In the genomic region with DNA sequence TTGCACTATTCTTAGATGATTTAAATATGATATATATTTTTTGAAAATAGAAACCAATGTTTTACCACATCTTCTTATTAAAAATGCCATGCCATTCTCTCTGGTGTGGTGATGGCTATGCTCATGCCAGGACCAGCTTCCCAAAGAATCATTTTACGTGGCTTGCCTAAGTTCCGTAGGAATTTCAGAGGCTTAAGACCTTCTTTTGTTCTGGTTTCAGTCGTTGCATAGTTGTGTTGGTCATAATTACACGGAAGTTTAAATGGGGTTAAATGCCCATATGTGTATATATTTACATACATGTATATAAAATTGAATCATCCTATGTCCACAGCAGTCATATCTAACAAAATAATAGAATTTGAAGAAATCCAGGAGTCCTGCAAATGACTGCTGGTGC, we compare ENCODE assay signal across 31 cellular contexts.
DNase-seq lines count a peak whose midpoint lies in the region; ATAC-seq and TF ChIP-seq lines count a peak whose summit lies in the region.
"Had no signal": no experiment of that assay in that cellular context is flagged by ENCODE, and none has a peak within 500 bp of the region (broad histone marks: within the 10 kb centered on the region; RNA-seq: fewer than 3 reads in every experiment).

No MANE protein-coding gene starts in this region.

- peak; percentile 11 to 55 for DNase-seq in SJCRH30
- peak; percentile 52 for DNase-seq in osteoblast (ENCODE audit: insufficient read length, low spot score, missing footprints)
- no peak for DNase-seq in endodermal cell
- DNase-seq: 8988T; ACHN; AML-193; BE2C; C1 segment of cervical spinal cord; Caco-2; Calu3; CD4-positive, alpha-beta memory T cell; CD4-positive, alpha-beta T cell; CD4-positive, CD25-positive, alpha-beta regulatory T cell; CD8-positive, alpha-beta memory T cell; CD8-positive, alpha-beta T cell; COR-L47; DMS 273 treated with DMSO at 0.1 percent for 48 hours; DMS153; DMS53; DMS79; DMS79 treated with DMSO at 0.1 percent for 48 hours; DND-41; EL had no signal

- H3K27me3 ChIP-seq in SJCRH30 (no peaks in the 10 kb centered on the region), osteoblast (ENCODE audit: insufficient read depth, low read length) (no peaks in the 10 kb centered on the region), endodermal cell (ENCODE audit: control insufficient read depth, insufficient read depth, low read length, poor library complexity, severe bottlenecking) (no peaks in the 10 kb centered on the region)
- H3K27me3 ChIP-seq: BE2C; BLaER1; BLaER1 treated with 17β-estradiol and CSF1 and Interleukin-3, amounts not matched to agents 10 nM and 100 nM had no signal

- H3K79me2 ChIP-seq in osteoblast (ENCODE audit: insufficient read depth, low read length) = no peaks in the 10 kb centered on the region

- no peak overlapping the region; the same call in 1 of the 2 replicates for H3K27ac ChIP-seq in SJCRH30
- no peak overlapping the region for H3K27ac ChIP-seq in osteoblast (ENCODE audit: low read depth, low read length)
- no peak overlapping the region for H3K27ac ChIP-seq in endodermal cell (ENCODE audit: low read depth, low read length)
- H3K27ac ChIP-seq: 22Rv1; A549; BLaER1; BLaER1 treated with 17β-estradiol and CSF1 and Interleukin-3, amounts not matched to agents 10 nM and 100 nM; C4-2B had no signal

- 91 to 100% methylated on average over 1 to 3 of the region's 4 CpGs for WGBS in endodermal cell (ENCODE audit: insufficient coverage in 1 of 2, insufficient read length in 1 of 2), 2 experiments

- ATAC-seq in GM21526 (IDR thresholded peaks at IDR 0.05; ENCODE audit: low FRiP score, unreplicated experiment) = no peak
- ATAC-seq: A549; CD8-positive, alpha-beta T cell had no signal

- H3K4me1 Mint-ChIP-seq in endodermal cell = no peaks in the 10 kb centered on the region
- H3K4me1 Mint-ChIP-seq: B cell; CD14-positive monocyte; CD8-positive, alpha-beta memory T cell had no signal

- no peak overlapping the region for H3K4me2 ChIP-seq in osteoblast (ENCODE audit: insufficient read depth, low read length)
- H3K4me2 ChIP-seq: A549; BLaER1; BLaER1 treated with 17β-estradiol and CSF1 and Interleukin-3, amounts not matched to agents 10 nM and 100 nM had no signal

- no peaks in the 10 kb centered on the region for H4K20me1 ChIP-seq in osteoblast (ENCODE audit: insufficient read depth, low read length)
- H4K20me1 ChIP-seq: BLaER1; BLaER1 treated with 17β-estradiol and CSF1 and Interleukin-3, amounts not matched to agents 10 nM and 100 nM had no signal

- H3K27me3 Mint-ChIP-seq in endodermal cell (ENCODE audit: insufficient read depth) = no peaks in the 10 kb centered on the region
- H3K27me3 Mint-ChIP-seq: B cell; CD4-positive, alpha-beta T cell; CD4-positive, CD25-positive, alpha-beta regulatory T cell had no signal

- H3K4me1 ChIP-seq in SJCRH30 = peaks cover 18% of the 10 kb centered on the region
- H3K4me1 ChIP-seq in osteoblast (ENCODE audit: insufficient read depth, low read length) = no peaks in the 10 kb centered on the region
- no peaks in the 10 kb centered on the region for H3K4me1 ChIP-seq in endodermal cell (ENCODE audit: control insufficient read depth, insufficient read depth, low read length)
- H3K4me1 ChIP-seq: A549; BE2C; BLaER1; BLaER1 treated with 17β-estradiol and CSF1 and Interleukin-3, amounts not matched to agents 10 nM and 100 nM; Caco-2 had no signal

- H3K36me3 Mint-ChIP-seq in endodermal cell (ENCODE audit: low read depth) = no peaks in the 10 kb centered on the region
- H3K36me3 Mint-ChIP-seq: CD14-positive monocyte; CD4-positive, alpha-beta memory T cell; CD4-positive, CD25-positive, alpha-beta regulatory T cell; CD8-positive, alpha-beta memory T cell; CD8-positive, alpha-beta T cell had no signal

- H3K4me3 ChIP-seq in SJCRH30 = no peak overlapping the region
- H3K4me3 ChIP-seq in osteoblast (ENCODE audit: insufficient read depth, low read length) = no peak overlapping the region
- H3K4me3 ChIP-seq in endodermal cell (ENCODE audit: low read length) = no peak overlapping the region
- H3K4me3 ChIP-seq: A549; BLaER1; BLaER1 treated with 17β-estradiol and CSF1 and Interleukin-3, amounts not matched to agents 10 nM and 100 nM had no signal

- H2AFZ ChIP-seq in osteoblast (ENCODE audit: low read length) = no peak overlapping the region

- TF ChIP-seq CTCF in osteoblast (IDR thresholded peaks at IDR 0.05; ENCODE audit: extremely low read depth, low read depth, low read length) (no peak), endodermal cell (conservative IDR thresholded peaks at IDR 0.05) (no peak)

- H3K27ac Mint-ChIP-seq in endodermal cell = no peak overlapping the region
- H3K27ac Mint-ChIP-seq: B cell; CD14-positive monocyte; CD4-positive, alpha-beta memory T cell; CD4-positive, alpha-beta T cell; CD4-positive, CD25-positive, alpha-beta regulatory T cell; CD8-positive, alpha-beta memory T cell; CD8-positive, alpha-beta T cell had no signal

- no peak overlapping the region for H3K4me3 Mint-ChIP-seq in endodermal cell
- H3K4me3 Mint-ChIP-seq: B cell; CD14-positive monocyte; CD4-positive, alpha-beta memory T cell; CD4-positive, alpha-beta T cell; CD4-positive, CD25-positive, alpha-beta regulatory T cell; CD8-positive, alpha-beta memory T cell; CD8-positive, alpha-beta T cell had no signal

- no peaks in the 10 kb centered on the region for H3K9me3 Mint-ChIP-seq in endodermal cell
- H3K9me3 Mint-ChIP-seq: CD8-positive, alpha-beta memory T cell; CD8-positive, alpha-beta T cell had no signal

- H3K36me3 ChIP-seq in SJCRH30 (no peaks in the 10 kb centered on the region), osteoblast (ENCODE audit: insufficient read depth, low read length) (no peaks in the 10 kb centered on the region), endodermal cell (ENCODE audit: control insufficient read depth, insufficient read depth, low read length) (no peaks in the 10 kb centered on the region)
- H3K36me3 ChIP-seq: BE2C; BLaER1; BLaER1 treated with 17β-estradiol and CSF1 and Interleukin-3, amounts not matched to agents 10 nM and 100 nM had no signal

- H3K9me3 ChIP-seq in SJCRH30 (replicated peaks) (no peaks in the 10 kb centered on the region), osteoblast (ENCODE audit: low read depth, low read length) (no peaks in the 10 kb centered on the region), endodermal cell (ENCODE audit: control insufficient read depth, low read length) (no peaks in the 10 kb centered on the region)
- H3K9me3 ChIP-seq: A549, BE2C, Caco-2 had no signal

- H3K9ac ChIP-seq in endodermal cell (ENCODE audit: extremely low read depth, low read length, poor library complexity, severe bottlenecking) = no peak overlapping the region
- H3K9ac ChIP-seq: BLaER1; BLaER1 treated with 17β-estradiol and CSF1 and Interleukin-3, amounts not matched to agents 10 nM and 100 nM had no signal
